9 cellular contexts compared by ENCODE assay signal in the genomic region with DNA sequence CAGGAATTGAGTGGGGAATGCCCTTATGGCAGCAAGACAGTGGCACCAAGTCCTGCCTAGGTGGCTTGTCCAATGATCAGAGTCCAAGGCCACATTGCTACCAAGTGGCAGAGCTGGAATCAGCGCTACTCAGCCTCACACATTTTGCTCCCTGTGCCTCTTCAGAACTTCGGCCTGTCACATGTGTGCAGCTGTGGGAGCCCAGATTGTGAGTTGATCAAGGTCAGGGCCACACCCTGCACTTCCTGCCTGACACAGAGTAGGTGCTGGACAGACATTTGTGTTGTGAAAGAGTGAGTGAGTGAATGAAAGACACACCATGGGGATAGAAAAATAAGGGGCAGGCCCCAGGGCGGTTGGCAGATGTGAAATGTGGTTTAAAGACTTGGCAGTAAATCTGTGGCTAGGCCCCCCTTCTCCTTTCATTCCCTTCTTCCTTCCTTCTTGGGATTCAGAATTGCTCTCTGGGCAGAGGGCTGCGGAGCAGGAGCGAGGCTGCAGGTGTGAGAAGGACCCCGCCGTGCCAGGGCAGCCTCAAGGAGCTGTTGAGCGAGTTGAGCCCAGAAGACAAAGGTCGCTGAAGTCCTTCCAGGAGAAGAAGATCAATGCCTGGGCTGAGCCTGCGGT. TPM values are rescaled to one million over a fixed set of nuclear protein-coding genes. Genes with fewer than 3 reads are reported as not detected.
DNase-seq lines count a peak whose midpoint lies in the region; ATAC-seq and TF ChIP-seq lines count a peak whose summit lies in the region.
"Had no signal": no experiment of that assay in that cellular context is flagged by ENCODE, and none has a peak within 500 bp of the region (broad histone marks: within the 10 kb centered on the region; RNA-seq: fewer than 3 reads in every experiment).

No MANE protein-coding gene starts in this region.

- no peak overlapping the region for H3K56ac ChIP-seq in H9 (ENCODE audit: insufficient read length, low read depth, low read length)

- H3K14ac ChIP-seq in H9 (ENCODE audit: insufficient read depth, low read length), result no peak overlapping the region

- H2BK15ac ChIP-seq in H9 (ENCODE audit: low read depth, low read length), result no peak overlapping the region

- CTCF ChIA-PET in GM10248 (lab: Yijun Ruan, JAX), result interaction anchor here (1.3 kb wide), 1 partner anchor 247 kb away, joined by 3 read pairs; no protein-coding TSS in a partner anchor

- DNase-seq in H9, result no peak
- peak; percentile 68 for DNase-seq in RPMI7951 (ENCODE audit: low read depth)
- peak in 1 of 2 donors; percentile 18 for DNase-seq in central memory CD8-positive, alpha-beta T cell (ENCODE audit: low spot score in 2 of 2)
- DNase-seq in neural progenitor cell (ENCODE audit: low spot score), result no peak
- DNase-seq in GM10248 (ENCODE audit: extremely low spot score), result no peak
- DNase-seq in mesothelial cell of epicardium (ENCODE audit: low spot score in 2 of 2, unreplicated experiment in 2 of 2), result no peak
- DNase-seq: activated B cell treated with CpG ODN at 0.5 μM for 24 hours had no signal

- H3K27me3 ChIP-seq in H9 (ENCODE audit: insufficient read depth, low read length) (no peaks in the 10 kb centered on the region), neural progenitor cell (no peaks in the 10 kb centered on the region)

- no peaks in the 10 kb centered on the region for H3K79me2 ChIP-seq in H9 (ENCODE audit: insufficient read depth, low read length)
- no peaks in the 10 kb centered on the region for H3K79me2 ChIP-seq in neural progenitor cell (ENCODE audit: low read depth)

- H3K4me2 ChIP-seq in H9 (ENCODE audit: insufficient read depth, insufficient read length, low read length) (no peak overlapping the region), neural progenitor cell (no peak overlapping the region)

- POLR2A ChIA-PET in GM10248 (lab: Yijun Ruan, JAX), result no interaction called here

- no peak overlapping the region for H3K23ac ChIP-seq in H9 (ENCODE audit: insufficient read length, low read depth, low read length)

- no peak overlapping the region for H3K4ac ChIP-seq in H9 (ENCODE audit: low read depth, low read length)

- no peak overlapping the region for H3T11ph ChIP-seq in H9 (ENCODE audit: low read length)

- H3K27ac ChIP-seq in H9 (ENCODE audit: insufficient read length, low read depth, low read length) (no peak overlapping the region), neural progenitor cell (no peak overlapping the region)

- H3F3A ChIP-seq in neural progenitor cell (ENCODE audit: low read depth), result peaks cover 5% of the 10 kb centered on the region

- peak; percentile 72 for ATAC-seq in central memory CD8-positive, alpha-beta T cell (replicated peaks; ENCODE audit: extremely low read depth, poor library complexity, severe bottlenecking)
- ATAC-seq in HG03565 (IDR thresholded peaks at IDR 0.05; ENCODE audit: unreplicated experiment) (no peak), GM21576 (IDR thresholded peaks at IDR 0.05; ENCODE audit: unreplicated experiment) (no peak)

- no peak overlapping the region for H2BK120ac ChIP-seq in H9 (ENCODE audit: low read depth, low read length, poor library complexity, severe bottlenecking)

- H2AK5ac ChIP-seq in H9 (ENCODE audit: insufficient read length, low read length), result no peak overlapping the region

- H3K27me3 Mint-ChIP-seq in H9 (ENCODE audit: low read depth) (no peaks in the 10 kb centered on the region; the same call in 1 of the 2 replicates), neural progenitor cell (ENCODE audit: insufficient read depth, low read depth) (peaks cover 3% of the 10 kb centered on the region), mesothelial cell of epicardium (ENCODE audit: low read depth) (peaks cover 15% of the 10 kb centered on the region)
- no peaks in the 10 kb centered on the region for H3K27me3 Mint-ChIP-seq in central memory CD8-positive, alpha-beta T cell
- H3K27me3 Mint-ChIP-seq: activated B cell treated with CpG ODN at 0.5 μM for 24 hours had no signal

- TF ChIP-seq CTCF in H9 (conservative IDR thresholded peaks at IDR 0.05), result no peak
- TF ChIP-seq CTCF in neural progenitor cell (IDR thresholded peaks at IDR 0.05), result no peak
- no peak for TF ChIP-seq CTCF in GM10248 (IDR thresholded peaks at IDR 0.05; ENCODE audit: control extremely low read depth, extremely low read depth, low read depth, missing control alignments)
- TF ChIP-seq CTCF in mesothelial cell of epicardium (IDR thresholded peaks at IDR 0.05; ENCODE audit: unreplicated experiment), result no peak

- no peak overlapping the region for H4K8ac ChIP-seq in H9 (replicated peaks; ENCODE audit: insufficient read length, low read depth, low read length)

- no peak overlapping the region for H4K5ac ChIP-seq in H9 (ENCODE audit: insufficient read length, low read depth, low read length)

- H3K4me1 ChIP-seq in H9 (ENCODE audit: insufficient read depth, low read length) (peaks cover 15% of the 10 kb centered on the region; the same call in 1 of the 2 replicates), neural progenitor cell (peaks cover 12% of the 10 kb centered on the region)

- no peak overlapping the region for H4K91ac ChIP-seq in H9 (ENCODE audit: insufficient read length, low read depth, low read length)

- no peak overlapping the region for H3K4me3 ChIP-seq in neural progenitor cell

- no peaks in the 10 kb centered on the region for H3K23me2 ChIP-seq in H9 (ENCODE audit: insufficient read length, low read depth, low read length, poor library complexity, severe bottlenecking)

- no peak overlapping the region for H3K18ac ChIP-seq in H9 (ENCODE audit: insufficient read length, low read depth, low read length)

- no peaks in the 10 kb centered on the region for H3K9me3 Mint-ChIP-seq in H9
- H3K9me3 Mint-ChIP-seq in central memory CD8-positive, alpha-beta T cell, result no peaks in the 10 kb centered on the region
- no peaks in the 10 kb centered on the region for H3K9me3 Mint-ChIP-seq in neural progenitor cell
- H3K9me3 Mint-ChIP-seq in mesothelial cell of epicardium, result no peaks in the 10 kb centered on the region
- H3K9me3 Mint-ChIP-seq: activated B cell treated with CpG ODN at 0.5 μM for 24 hours had no signal

- H3K36me3 Mint-ChIP-seq in H9 (ENCODE audit: insufficient read depth in 1 of 3, low read depth in 3 of 3), result no peaks in the 10 kb centered on the region
- peaks cover 4% of the 10 kb centered on the region for H3K36me3 Mint-ChIP-seq in central memory CD8-positive, alpha-beta T cell (ENCODE audit: insufficient read depth)
- H3K36me3 Mint-ChIP-seq in neural progenitor cell, result no peaks in the 10 kb centered on the region
- no peaks in the 10 kb centered on the region for H3K36me3 Mint-ChIP-seq in mesothelial cell of epicardium

- H3K27ac Mint-ChIP-seq in H9 (peak overlapping the region; percentile 29 to 84 (median 44); a peak in 4 of 7 replicates), neural progenitor cell (peak overlapping the region; percentile 28), mesothelial cell of epicardium (no peak overlapping the region)
- H3K27ac Mint-ChIP-seq in central memory CD8-positive, alpha-beta T cell (ENCODE audit: low read depth), result peak overlapping the region; percentile 78
- H3K27ac Mint-ChIP-seq: activated B cell treated with CpG ODN at 0.5 μM for 24 hours had no signal

- H3K9ac ChIP-seq in H9 (ENCODE audit: extremely low read depth, insufficient read length, low read length) (no peak overlapping the region), neural progenitor cell (no peak overlapping the region)

- no peaks in the 10 kb centered on the region for H3K36me3 ChIP-seq in neural progenitor cell

- H3K4me3 Mint-ChIP-seq in H9 (no peak overlapping the region), neural progenitor cell (no peak overlapping the region), mesothelial cell of epicardium (no peak overlapping the region)
- peak overlapping the region; percentile 2 for H3K4me3 Mint-ChIP-seq in central memory CD8-positive, alpha-beta T cell
- H3K4me3 Mint-ChIP-seq: activated B cell treated with CpG ODN at 0.5 μM for 24 hours had no signal

- H2AFZ ChIP-seq in H9 (ENCODE audit: low read length), result no peak overlapping the region
- H2AFZ ChIP-seq in neural progenitor cell (replicated peaks), result no peak overlapping the region

- no peak overlapping the region for H2BK5ac ChIP-seq in H9 (ENCODE audit: insufficient read length, low read length)

- H3K79me1 ChIP-seq in H9 (ENCODE audit: insufficient read depth, low read depth, low read length, poor library complexity, severe bottlenecking), result no peaks in the 10 kb centered on the region

- WGBS in H9 (ENCODE audit: extremely low coverage, insufficient read length, low lambda C conversion rate), result no CpG with 5 or more reads among the region's 10 CpGs

- H3K4me1 Mint-ChIP-seq in H9 (peaks cover 55 to 65% of the 10 kb centered on the region in 2 experiments), neural progenitor cell (peaks cover 53% of the 10 kb centered on the region), mesothelial cell of epicardium (peaks cover 28% of the 10 kb centered on the region)
- peaks cover 48% of the 10 kb centered on the region for H3K4me1 Mint-ChIP-seq in central memory CD8-positive, alpha-beta T cell

- H2BK20ac ChIP-seq in H9 (ENCODE audit: low read depth, low read length, poor library complexity, severe bottlenecking), result no peak overlapping the region

- no peak overlapping the region for H2BK12ac ChIP-seq in H9 (ENCODE audit: insufficient read length, low read depth, low read length)

- H4K20me1 ChIP-seq in H9 (ENCODE audit: control insufficient read depth, insufficient read depth, insufficient read length), result no peaks in the 10 kb centered on the region
- no peaks in the 10 kb centered on the region for H4K20me1 ChIP-seq in neural progenitor cell (ENCODE audit: low read depth)

- H3K9me3 ChIP-seq in H9 (ENCODE audit: control insufficient read depth, low read depth, low read length) (no peaks in the 10 kb centered on the region), neural progenitor cell (ENCODE audit: low read depth) (no peaks in the 10 kb centered on the region)

RNA-seq across cellular contexts. Expression of a gene that starts 30.3 kb away (rescaled TPM):
- total RNA-seq in H9 (2021), result 6.2 and 7.4 TPM in 2 replicates
- total RNA-seq in RPMI7951 (2014; rRNA removed; shearing (Covaris generic)), result 7.3 and 8.2 TPM in 2 replicates
- 4.9 and 13.6 TPM in 2 replicates for total RNA-seq in neural progenitor cell (ENCODE audit: low replicate concordance)
- total RNA-seq in mesothelial cell of epicardium, result 12.7 to 13.8 TPM (median 12.9 TPM) in 3 replicates
